In the genomic region with DNA sequence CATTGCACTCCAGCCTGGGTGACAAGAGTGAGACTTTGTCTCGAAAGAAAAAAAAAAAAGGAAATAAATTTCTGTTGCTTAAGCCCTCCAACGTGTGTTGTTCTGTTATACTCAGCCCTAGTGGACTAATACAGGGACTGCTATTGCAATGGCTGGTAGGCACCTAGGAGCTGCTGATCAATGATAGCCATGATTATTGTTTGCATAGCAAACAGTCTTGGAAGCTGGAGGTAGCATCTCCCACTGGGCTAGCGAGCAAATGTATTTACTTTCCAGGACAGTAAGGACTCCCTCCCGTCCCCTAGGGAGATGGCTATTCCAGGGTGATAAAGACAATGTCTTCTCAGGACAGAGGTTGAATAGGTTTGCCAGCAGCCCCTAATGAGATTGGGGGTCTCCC, we compare ENCODE assay signal across 2 cellular contexts.
TF ChIP-seq lines count a peak whose summit lies in the region.

No MANE protein-coding gene starts in this region.

TF ChIP-seq in GM12891, 5 proteins besides CTCF, POLR2A, EP300 and RAD21 (continued from another document):
- TF ChIP-seq TAF1 (IDR thresholded peaks at IDR 0.05; ENCODE audit: low read depth, low read length) (no peak), SPI1 (IDR thresholded peaks at IDR 0.05; ENCODE audit: low read depth, low read length) (no peak), PAX5 (IDR thresholded peaks at IDR 0.05; ENCODE audit: insufficient read depth, low read length, severe bottlenecking) (no peak), POLR2AphosphoS5 (IDR thresholded peaks at IDR 0.05; ENCODE audit: low read depth, low read length) (no peak)

TF ChIP-seq in GM12878, 131 proteins besides CTCF, POLR2A, EP300 and RAD21 (continued from another document):
- TF ChIP-seq ZNF24 (IDR thresholded peaks at IDR 0.05) (no peak), ASH2L (IDR thresholded peaks at IDR 0.05; ENCODE audit: borderline replicate concordance, low read depth) (no peak), CHD2 (IDR thresholded peaks at IDR 0.05; ENCODE audit: borderline replicate concordance, low read depth, low read length) (no peak), POLR2AphosphoS5 (IDR thresholded peaks at IDR 0.05; ENCODE audit: low read length) (no peak), FOS (IDR thresholded peaks at IDR 0.05; ENCODE audit: borderline replicate concordance, extremely low read depth, insufficient read length) (no peak), BRCA1 (IDR thresholded peaks at IDR 0.05; ENCODE audit: low read depth, low read length) (no peak), PAX8 (IDR thresholded peaks at IDR 0.05) (no peak), ESRRA (IDR thresholded peaks at IDR 0.05; ENCODE audit: low read length) (no peak), CREM (IDR thresholded peaks at IDR 0.05; ENCODE audit: low read depth) (no peak), SUZ12 (IDR thresholded peaks at IDR 0.05; ENCODE audit: unreplicated experiment) (no peak), NRF1 (conservative IDR thresholded peaks at IDR 0.05; ENCODE audit: low read depth, low read length) (no peak), ATF7 (IDR thresholded peaks at IDR 0.05; ENCODE audit: low read depth) (no peak)
- TF ChIP-seq, protein P1, sequence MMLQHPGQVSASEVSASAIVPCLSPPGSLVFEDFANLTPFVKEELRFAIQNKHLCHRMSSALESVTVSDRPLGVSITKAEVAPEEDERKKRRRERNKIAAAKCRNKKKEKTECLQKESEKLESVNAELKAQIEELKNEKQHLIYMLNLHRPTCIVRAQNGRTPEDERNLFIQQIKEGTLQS (IDR thresholded peaks at IDR 0.05; ENCODE audit: borderline replicate concordance, extremely low read depth, low read depth, low read length) = no peak
